ENCODE assay signal across 8 cellular contexts in the genomic region with DNA sequence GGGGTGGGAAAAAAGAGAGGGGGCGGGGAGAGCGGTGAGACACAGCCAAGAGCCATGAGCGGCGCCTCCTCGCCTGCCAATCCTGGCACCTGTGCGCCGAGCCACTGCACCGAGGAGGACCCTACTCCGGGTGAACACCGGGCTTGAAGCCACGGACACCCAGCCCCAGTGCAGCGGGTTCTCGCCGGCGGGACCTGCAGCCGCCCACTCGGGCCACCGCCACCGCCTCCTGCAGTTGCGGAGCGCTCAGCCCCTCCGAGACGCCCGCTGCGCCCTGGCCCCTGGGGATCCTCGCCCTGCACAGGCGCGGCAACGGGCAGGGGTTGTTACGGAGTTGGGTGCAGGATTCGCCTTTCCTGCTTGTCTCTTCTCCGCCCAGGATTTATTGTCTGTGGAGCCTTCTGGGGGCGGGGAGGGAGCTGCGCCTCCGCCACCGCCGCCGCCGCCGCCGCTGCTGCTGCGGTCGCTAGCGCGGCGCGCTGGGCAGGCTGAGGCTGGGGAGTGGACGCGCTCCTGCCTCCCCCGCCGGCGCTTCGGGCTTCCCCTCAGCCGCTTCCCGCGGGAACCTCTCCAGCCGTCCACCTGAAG. TPM values are rescaled to one million over a fixed set of nuclear protein-coding genes. Genes with fewer than 3 reads are reported as not detected.
DNase-seq lines count a peak whose midpoint lies in the region; ATAC-seq and TF ChIP-seq lines count a peak whose summit lies in the region.

Gene LRRC7 (plus strand): TSS at position 76 of the 588 bp plus-strand sequence. CDS start 718 bp downstream, outside the sequence.

- peak within 1 kb of the TSS; percentile 75 for H2AFZ ChIP-seq in ACC112 (ENCODE audit: low read length, unreplicated experiment)

- TF ChIP-seq POLR2A in body of pancreas (IDR thresholded peaks at IDR 0.05) = no peak
- no peak for TF ChIP-seq POLR2A in sigmoid colon (IDR thresholded peaks at IDR 0.05)
- TF ChIP-seq POLR2A in GM18505 (IDR thresholded peaks at IDR 0.05; ENCODE audit: borderline replicate concordance, extremely low read depth, insufficient read depth, insufficient read length) = no peak

- TF ChIP-seq EP300 in sigmoid colon (IDR thresholded peaks at IDR 0.05) = no peak

- no peaks in the 10 kb centered on the region for H3K79me2 ChIP-seq in ACC112 (ENCODE audit: control insufficient read depth, insufficient read depth, low read length, unreplicated experiment)

- H3K27ac ChIP-seq in ACC112 (ENCODE audit: low read depth, low read length) (no peak within 1 kb of the TSS), body of pancreas (peak within 1 kb of the TSS in 3 of 4 donors; percentile 23 to 67 (median 40)), sigmoid colon (peak within 1 kb of the TSS in 3 of 4 donors; percentile 43 to 58 (median 47)), RWPE1 (no peak within 1 kb of the TSS)

- peak; percentile 9 for ATAC-seq in GM19455 (IDR thresholded peaks at IDR 0.05; ENCODE audit: unreplicated experiment)
- ATAC-seq in body of pancreas = peak; percentile 51
- ATAC-seq in GM18505 (IDR thresholded peaks at IDR 0.05; ENCODE audit: unreplicated experiment) = no peak

- CTCF ChIA-PET in RWPE1 (lab: Yijun Ruan, JAX) = interaction anchor here (0.6 kb wide), 1 partner anchor 173 kb away, joined by 4 read pairs; no protein-coding TSS in a partner anchor

- TF ChIP-seq CTCF in body of pancreas (IDR thresholded peaks at IDR 0.05) = no peak
- no peak for TF ChIP-seq CTCF in sigmoid colon (IDR thresholded peaks at IDR 0.05)
- TF ChIP-seq CTCF in RWPE1 (conservative IDR thresholded peaks at IDR 0.05; ENCODE audit: low read depth) = no peak

- H3K4me1 ChIP-seq in ACC112 (ENCODE audit: control insufficient read depth, insufficient read depth, low read length, unreplicated experiment) (peaks cover 8% of the 10 kb centered on the region), body of pancreas (peaks cover 25% of the 10 kb centered on the region), sigmoid colon (peaks cover 0 to 26% (median 22%) of the 10 kb centered on the region in 4 donors)

- H3K27me3 ChIP-seq in ACC112 (ENCODE audit: insufficient read depth, low read length) (peaks cover 73% of the 10 kb centered on the region), body of pancreas (peaks cover 0 to 3% of the 10 kb centered on the region in 2 donors), sigmoid colon (peaks cover 0 to 33% (median 6%) of the 10 kb centered on the region in 3 donors)

- POLR2A ChIA-PET in RWPE1 (lab: Yijun Ruan, JAX; ENCODE audit: low non-redundant PET) = no interaction called here

- H3K9me3 ChIP-seq in body of pancreas = no peaks in the 10 kb centered on the region
- H3K9me3 ChIP-seq in sigmoid colon = no peaks in the 10 kb centered on the region

- 0 to 1% methylated on average over 31 to 57 of the region's 57 CpGs for WGBS in body of pancreas, 2 donors
- 1% methylated on average over 57 of the region's 57 CpGs for WGBS in sigmoid colon, 2 donors

- intact Hi-C loops in body of pancreas (cut with DNase I) (no loop called here), sigmoid colon (cut with DNase I) (no loop called here)

- H3K4me3 ChIP-seq in ACC112 (ENCODE audit: low read depth, low read length) (peak within 1 kb of the TSS; percentile 78), body of pancreas (peak within 1 kb of the TSS; percentile 7 to 45), iPS-11a (ENCODE audit: low read depth, low read length) (peak within 1 kb of the TSS; percentile 61), sigmoid colon (peak within 1 kb of the TSS; percentile 34 to 68 (median 56))

- DNase-seq in NCI-H2227 (lab: John Stamatoyannopoulos, UW; ENCODE audit: unreplicated experiment) = peak; percentile 81
- DNase-seq in body of pancreas = peak in 2 of 4 donors; percentile 15 to 22
- DNase-seq in sigmoid colon = no peak
- DNase-seq in RWPE1 (ENCODE audit: low spot score) = no peak

- H3K36me3 ChIP-seq in ACC112 (ENCODE audit: insufficient read depth, low read length) (no peaks in the 10 kb centered on the region), body of pancreas (replicated peaks in 1 of 2; ENCODE audit: insufficient read depth in 1 of 2, low read depth in 2 of 2) (no peaks in the 10 kb centered on the region), sigmoid colon (no peaks in the 10 kb centered on the region)

RNA-seq across cellular contexts. Expression of gene LRRC7, which starts in this region (rescaled TPM):
- total RNA-seq in body of pancreas (1 to 10 TPM; 1.3 to 2.6 TPM), sigmoid colon (1 to 10 TPM in 2 of 4 donors, under 1 TPM in 2; 0.16 to 1.9 (median 0.92) TPM)
- polyA plus RNA-seq in sigmoid colon = under 1 TPM in 1 of 3 donors, not detected in 2; 0.20 TPM

Comparison
In these comparisons a context has a peak if more than half of its experiments do, and no peak if none do; other contexts are left out.
1. H3K27ac ChIP-seq: peak in body of pancreas (3 of 4) and sigmoid colon (3 of 4); none in ACC112 (single experiment) and RWPE1 (single experiment).
2. H3K4me3 ChIP-seq: peak in every context shown above with its lines; median percentile 78 in ACC112; 61 in iPS-11a; 56 in sigmoid colon; 26 in body of pancreas.